Comparison of ENCODE assay signal across 1 cellular context in genomic region chr12:56362130-56363059, GRCh38.
TF ChIP-seq lines count a peak whose summit lies in the region.

A gene with protein sequence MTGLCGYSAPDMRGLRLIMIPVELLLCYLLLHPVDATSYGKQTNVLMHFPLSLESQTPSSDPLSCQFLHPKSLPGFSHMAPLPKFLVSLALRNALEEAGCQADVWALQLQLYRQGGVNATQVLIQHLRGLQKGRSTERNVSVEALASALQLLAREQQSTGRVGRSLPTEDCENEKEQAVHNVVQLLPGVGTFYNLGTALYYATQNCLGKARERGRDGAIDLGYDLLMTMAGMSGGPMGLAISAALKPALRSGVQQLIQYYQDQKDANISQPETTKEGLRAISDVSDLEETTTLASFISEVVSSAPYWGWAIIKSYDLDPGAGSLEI (minus strand): TSS chr12:56362857. CDS start chr12:56362745, 112 bp downstream.

TF ChIP-seq in liver, 16 proteins besides CTCF, POLR2A, EP300 and RAD21 (continued from another document):
- TF ChIP-seq REST (IDR thresholded peaks at IDR 0.05) (peak; percentile 89), TAF1 (conservative IDR thresholded peaks at IDR 0.05) (peak; percentile 96), NR2F2 (IDR thresholded peaks at IDR 0.05) (no peak), SP1 (IDR thresholded peaks at IDR 0.05) (peak; percentile 79), MAX (IDR thresholded peaks at IDR 0.05) (peak; percentile 89), FOXA2 (IDR thresholded peaks at IDR 0.05) (peak; percentile 78), RXRA (IDR thresholded peaks at IDR 0.05) (peak; percentile 71 to 89), HNF4G (IDR thresholded peaks at IDR 0.05) (peak; percentile 20), EGR1 (IDR thresholded peaks at IDR 0.05; ENCODE audit: low read depth in 2 of 2) (peak in 1 of 2 donors; percentile 68), FOXA1 (IDR thresholded peaks at IDR 0.05) (no peak), JUND (IDR thresholded peaks at IDR 0.05) (peak; percentile 59 to 70), GABPA (IDR thresholded peaks at IDR 0.05 in 1 of 2, conservative IDR thresholded peaks at IDR 0.05 in 1 of 2) (peak in 1 of 2 donors; percentile 74)
- TF ChIP-seq, protein P1, sequence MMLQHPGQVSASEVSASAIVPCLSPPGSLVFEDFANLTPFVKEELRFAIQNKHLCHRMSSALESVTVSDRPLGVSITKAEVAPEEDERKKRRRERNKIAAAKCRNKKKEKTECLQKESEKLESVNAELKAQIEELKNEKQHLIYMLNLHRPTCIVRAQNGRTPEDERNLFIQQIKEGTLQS (IDR thresholded peaks at IDR 0.05), result peak; percentile 12
